8 cellular contexts compared by ENCODE assay signal in the genomic region with DNA sequence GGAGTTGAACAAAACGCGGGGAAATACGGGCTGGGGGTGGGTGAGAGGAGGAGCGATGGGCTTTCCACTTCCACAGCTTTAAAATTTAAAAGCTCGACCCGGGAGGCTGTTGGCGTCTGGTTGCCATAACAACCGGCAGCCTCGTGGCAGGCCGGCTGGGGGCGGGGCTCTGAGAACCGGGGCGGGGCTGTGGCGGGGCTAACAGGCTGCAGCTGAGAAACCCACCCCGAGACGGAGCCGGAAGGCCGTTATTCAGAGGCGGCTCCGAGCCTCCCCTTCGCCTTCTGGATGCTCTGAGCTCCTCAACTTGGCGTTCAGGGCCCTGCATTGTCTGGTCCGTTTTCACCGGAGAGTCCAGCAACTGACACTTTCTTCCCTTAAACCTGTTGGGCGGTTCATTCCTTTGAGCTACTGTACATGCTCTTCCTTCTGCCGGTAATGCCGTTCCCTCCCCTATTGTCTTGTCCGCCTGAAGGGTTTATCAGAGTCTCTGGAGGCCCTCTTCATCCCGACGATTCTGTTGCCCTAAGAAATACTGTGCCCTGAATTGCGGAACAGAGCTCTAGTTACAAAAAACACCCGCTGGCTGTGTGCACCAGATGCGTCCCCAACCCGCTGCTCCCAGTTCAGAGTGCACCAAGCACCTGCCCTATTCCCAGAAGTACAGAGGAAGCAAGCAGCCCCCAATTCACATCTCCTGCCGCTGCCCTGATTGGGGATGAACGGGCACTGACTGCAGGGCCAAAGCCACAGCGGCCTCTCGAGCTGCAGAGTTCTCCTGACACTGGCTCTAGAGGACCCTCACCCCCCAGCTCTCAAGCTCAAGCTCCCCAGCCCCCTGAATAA. TPM values are rescaled to one million over a fixed set of nuclear protein-coding genes. Genes with fewer than 3 reads are reported as not detected.
A peak's percentile ranks its signal among the peaks of the same experiment; 100 is the strongest.
DNase-seq lines count a peak whose midpoint lies in the region; ATAC-seq and TF ChIP-seq lines count a peak whose summit lies in the region.

No MANE protein-coding gene starts in this region.

- H3K36me3 ChIP-seq in DOHH2 (ENCODE audit: control insufficient read depth, low read length), result no peaks in the 10 kb centered on the region
- H3K36me3 ChIP-seq in neuron (ENCODE audit: insufficient read depth, low read length), result no peaks in the 10 kb centered on the region
- peaks cover 0 to 4% of the 10 kb centered on the region in 2 donors for H3K36me3 ChIP-seq in stomach smooth muscle (ENCODE audit: control insufficient read depth in 2 of 2, insufficient read depth in 2 of 2, low read length in 2 of 2)

- no peaks in the 10 kb centered on the region for H3K9me2 ChIP-seq in DOHH2 (replicated peaks; ENCODE audit: control insufficient read depth, low read length)

- peak overlapping the region; percentile 69 for H2AFZ ChIP-seq in neuron (ENCODE audit: low read depth, low read length)

- H3K9ac ChIP-seq in stomach smooth muscle (ENCODE audit: low read length in 2 of 2), result peak overlapping the region; percentile 78 to 79

- H3K27me3 ChIP-seq in DOHH2 (ENCODE audit: control insufficient read depth, low read length) (no peaks in the 10 kb centered on the region), foreskin keratinocyte (no peaks in the 10 kb centered on the region), neuron (ENCODE audit: insufficient read depth, low read length) (no peaks in the 10 kb centered on the region), stomach smooth muscle (ENCODE audit: control insufficient read depth in 1 of 2, insufficient read depth in 2 of 2, low read length in 2 of 2) (peaks cover 0 to 2% of the 10 kb centered on the region in 2 donors)

- H3K4me3 ChIP-seq in DOHH2 (ENCODE audit: low read length) (peak overlapping the region; percentile 84), neuron (ENCODE audit: low read length) (peak overlapping the region; percentile 93), stomach smooth muscle (ENCODE audit: low read length in 2 of 2) (peak overlapping the region; percentile 87 to 95)
- H3K4me3 ChIP-seq in Jurkat, Clone E6-1 (ENCODE audit: low read length), result peak overlapping the region; percentile 84

- H3K9me3 ChIP-seq in DOHH2 (ENCODE audit: control insufficient read depth, insufficient read depth, low read length) (no peaks in the 10 kb centered on the region), neuron (ENCODE audit: low read length) (no peaks in the 10 kb centered on the region), stomach smooth muscle (ENCODE audit: control insufficient read depth in 2 of 2, low read length in 2 of 2) (no peaks in the 10 kb centered on the region)

- H3K4me1 ChIP-seq in DOHH2 (ENCODE audit: control insufficient read depth, low read length), result peaks cover 7% of the 10 kb centered on the region
- H3K4me1 ChIP-seq in foreskin keratinocyte, result no peaks in the 10 kb centered on the region
- peaks cover 8% of the 10 kb centered on the region for H3K4me1 ChIP-seq in neuron (ENCODE audit: insufficient read depth, low read length)
- peaks cover 17% of the 10 kb centered on the region for H3K4me1 ChIP-seq in stomach smooth muscle (ENCODE audit: control insufficient read depth, insufficient read depth, low read length)

- TF ChIP-seq CTCF in DOHH2 (IDR thresholded peaks at IDR 0.05; ENCODE audit: low read depth, low read length, poor library complexity, severe bottlenecking) (no peak), foreskin keratinocyte (conservative IDR thresholded peaks at IDR 0.05) (no peak)

- H3K27ac ChIP-seq in DOHH2 (ENCODE audit: low read depth, low read length), result peak overlapping the region; percentile 26
- H3K27ac ChIP-seq in foreskin keratinocyte, result no peak overlapping the region
- peak overlapping the region; percentile 76 for H3K27ac ChIP-seq in stomach smooth muscle (ENCODE audit: low read length)

- peak overlapping the region; percentile 71 for H3K4me2 ChIP-seq in DOHH2 (ENCODE audit: low read length)

- H4K20me1 ChIP-seq in DOHH2 (ENCODE audit: control insufficient read depth, insufficient read depth, low read depth, low read length), result no peaks in the 10 kb centered on the region

- ATAC-seq in GM21619 (IDR thresholded peaks at IDR 0.05; ENCODE audit: unreplicated experiment) (peak; percentile 63), foreskin keratinocyte (peak; percentile 67)

- peak; percentile 80 for DNase-seq in Jurkat, Clone E6-1 (ENCODE audit: low read depth, low spot score)
- peak; percentile 92 for DNase-seq in RPMI8226
- DNase-seq in activated gamma-delta T cell (lab: John Stamatoyannopoulos, UW), result peak; percentile 89
- DNase-seq in foreskin keratinocyte, result peak; percentile 32 to 59

- peaks cover 15% of the 10 kb centered on the region for H3K79me2 ChIP-seq in DOHH2 (ENCODE audit: control insufficient read depth, low read length)

- H3F3A ChIP-seq in DOHH2 (ENCODE audit: control insufficient read depth, insufficient read depth), result no peaks in the 10 kb centered on the region

RNA-seq across cellular contexts. Expression of gene DNAAF8, which starts 0.6 kb away (rescaled TPM):
- not detected for polyA plus RNA-seq in Jurkat, Clone E6-1 (2012; ENCODE audit: insufficient read depth, insufficient read length)
- 0.18 and 0.31 TPM in 2 replicates for total RNA-seq in foreskin keratinocyte
- polyA plus RNA-seq in foreskin keratinocyte, result 0.29 and 0.30 TPM in 2 replicates

RNA-seq across cellular contexts. Expression of gene ANKS3, which starts 0.9 kb away (rescaled TPM):
- 13.3 TPM for polyA plus RNA-seq in Jurkat, Clone E6-1 (2012; ENCODE audit: insufficient read depth, insufficient read length)
- total RNA-seq in foreskin keratinocyte, result 9.2 and 10.9 TPM in 2 replicates
- 7.4 and 8.6 TPM in 2 replicates for polyA plus RNA-seq in foreskin keratinocyte

RNA-seq across cellular contexts. Expression of gene ZNF500, which starts 32.0 kb away (rescaled TPM):
- 5.6 TPM for polyA plus RNA-seq in Jurkat, Clone E6-1 (2012; ENCODE audit: insufficient read depth, insufficient read length)
- total RNA-seq in foreskin keratinocyte, result 8.5 and 8.8 TPM in 2 replicates
- 4.2 and 5.5 TPM in 2 replicates for polyA plus RNA-seq in foreskin keratinocyte

RNA-seq across cellular contexts. Expression of gene NUDT16L1, which starts 41.6 kb away (rescaled TPM):
- polyA plus RNA-seq in Jurkat, Clone E6-1 (2012; ENCODE audit: insufficient read depth, insufficient read length), result 26.3 TPM
- total RNA-seq in foreskin keratinocyte, result 24.7 and 25.1 TPM in 2 replicates
- polyA plus RNA-seq in foreskin keratinocyte, result 35.6 and 38.8 TPM in 2 replicates

RNA-seq across cellular contexts. Expression of gene SEPTIN12, which starts 53.2 kb away (rescaled TPM):
- not detected for polyA plus RNA-seq in Jurkat, Clone E6-1 (2012; ENCODE audit: insufficient read depth, insufficient read length)
- not detected in 2 replicates for total RNA-seq in foreskin keratinocyte
- polyA plus RNA-seq in foreskin keratinocyte, result not detected in 2 replicates
